In genomic region chr9:19137282-19137681, GRCh38 we compare ENCODE assay signal across 1 cellular context.
TF ChIP-seq lines count a peak whose summit lies in the region.

No MANE protein-coding gene starts in this region.

TF ChIP-seq in K562, 482 proteins besides CTCF, POLR2A, EP300 and RAD21:
- no peak for TF ChIP-seq HDAC2 (IDR thresholded peaks at IDR 0.05)
- no peak for TF ChIP-seq RBM22 (IDR thresholded peaks at IDR 0.05; ENCODE audit: low read depth, low read length, poor library complexity, severe bottlenecking)
- TF ChIP-seq NFE2 (IDR thresholded peaks at IDR 0.05; ENCODE audit: low read depth): peak; percentile 23; the same call in 1 of the 2 replicates
- TF ChIP-seq FOSL1 (tag; conservative IDR thresholded peaks at IDR 0.05): 0 out of 2 replicates have a peak, but pooled peaks have one; percentile 23
- no peak for TF ChIP-seq CREB3 (tag; conservative IDR thresholded peaks at IDR 0.05; ENCODE audit: low read depth)
- TF ChIP-seq REST (CRISPR knock-in tag; IDR thresholded peaks at IDR 0.05; ENCODE audit: low read depth): no peak
- no peak for TF ChIP-seq HOMEZ (CRISPR knock-in tag; IDR thresholded peaks at IDR 0.05)
- TF ChIP-seq POLR2AphosphoS5 (IDR thresholded peaks at IDR 0.05; ENCODE audit: control insufficient read depth, insufficient read depth, low read depth, low read length): no peak
- TF ChIP-seq ZNF282 (CRISPR knock-in tag; IDR thresholded peaks at IDR 0.05): no peak
- no peak for TF ChIP-seq ZNF347 (CRISPR knock-in tag; IDR thresholded peaks at IDR 0.05; ENCODE audit: low read depth)
TF ChIP-seq in K562: peak in this region for 2.
